Comparison of ENCODE assay signal across 2 cellular contexts in the genomic region with DNA sequence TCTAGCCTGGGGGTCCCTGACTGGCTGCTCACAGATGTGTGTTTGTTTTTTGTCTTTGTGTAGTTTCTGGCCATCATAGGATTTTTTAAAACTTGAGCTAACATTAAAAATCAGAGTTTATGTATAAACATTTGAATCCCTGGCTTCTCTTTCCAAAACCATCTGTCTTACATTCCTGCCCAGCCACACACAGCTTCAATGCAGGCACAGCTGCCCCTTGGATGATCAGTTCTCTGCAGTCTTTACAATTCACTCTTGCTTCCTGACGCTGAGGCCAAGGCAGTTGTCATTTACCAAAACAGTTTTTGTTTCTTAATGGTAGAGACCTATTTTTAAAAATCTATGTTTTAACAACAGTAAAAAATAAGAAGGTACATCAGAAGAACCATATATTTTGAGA.
A peak's percentile ranks its signal among the peaks of the same experiment; 100 is the strongest.
TF ChIP-seq lines count a peak whose summit lies in the region.

No MANE protein-coding gene starts in this region.

TF ChIP-seq in GM23338, 12 proteins besides CTCF, POLR2A, EP300 and RAD21 (continues in another document):
- TF ChIP-seq, protein P1, sequence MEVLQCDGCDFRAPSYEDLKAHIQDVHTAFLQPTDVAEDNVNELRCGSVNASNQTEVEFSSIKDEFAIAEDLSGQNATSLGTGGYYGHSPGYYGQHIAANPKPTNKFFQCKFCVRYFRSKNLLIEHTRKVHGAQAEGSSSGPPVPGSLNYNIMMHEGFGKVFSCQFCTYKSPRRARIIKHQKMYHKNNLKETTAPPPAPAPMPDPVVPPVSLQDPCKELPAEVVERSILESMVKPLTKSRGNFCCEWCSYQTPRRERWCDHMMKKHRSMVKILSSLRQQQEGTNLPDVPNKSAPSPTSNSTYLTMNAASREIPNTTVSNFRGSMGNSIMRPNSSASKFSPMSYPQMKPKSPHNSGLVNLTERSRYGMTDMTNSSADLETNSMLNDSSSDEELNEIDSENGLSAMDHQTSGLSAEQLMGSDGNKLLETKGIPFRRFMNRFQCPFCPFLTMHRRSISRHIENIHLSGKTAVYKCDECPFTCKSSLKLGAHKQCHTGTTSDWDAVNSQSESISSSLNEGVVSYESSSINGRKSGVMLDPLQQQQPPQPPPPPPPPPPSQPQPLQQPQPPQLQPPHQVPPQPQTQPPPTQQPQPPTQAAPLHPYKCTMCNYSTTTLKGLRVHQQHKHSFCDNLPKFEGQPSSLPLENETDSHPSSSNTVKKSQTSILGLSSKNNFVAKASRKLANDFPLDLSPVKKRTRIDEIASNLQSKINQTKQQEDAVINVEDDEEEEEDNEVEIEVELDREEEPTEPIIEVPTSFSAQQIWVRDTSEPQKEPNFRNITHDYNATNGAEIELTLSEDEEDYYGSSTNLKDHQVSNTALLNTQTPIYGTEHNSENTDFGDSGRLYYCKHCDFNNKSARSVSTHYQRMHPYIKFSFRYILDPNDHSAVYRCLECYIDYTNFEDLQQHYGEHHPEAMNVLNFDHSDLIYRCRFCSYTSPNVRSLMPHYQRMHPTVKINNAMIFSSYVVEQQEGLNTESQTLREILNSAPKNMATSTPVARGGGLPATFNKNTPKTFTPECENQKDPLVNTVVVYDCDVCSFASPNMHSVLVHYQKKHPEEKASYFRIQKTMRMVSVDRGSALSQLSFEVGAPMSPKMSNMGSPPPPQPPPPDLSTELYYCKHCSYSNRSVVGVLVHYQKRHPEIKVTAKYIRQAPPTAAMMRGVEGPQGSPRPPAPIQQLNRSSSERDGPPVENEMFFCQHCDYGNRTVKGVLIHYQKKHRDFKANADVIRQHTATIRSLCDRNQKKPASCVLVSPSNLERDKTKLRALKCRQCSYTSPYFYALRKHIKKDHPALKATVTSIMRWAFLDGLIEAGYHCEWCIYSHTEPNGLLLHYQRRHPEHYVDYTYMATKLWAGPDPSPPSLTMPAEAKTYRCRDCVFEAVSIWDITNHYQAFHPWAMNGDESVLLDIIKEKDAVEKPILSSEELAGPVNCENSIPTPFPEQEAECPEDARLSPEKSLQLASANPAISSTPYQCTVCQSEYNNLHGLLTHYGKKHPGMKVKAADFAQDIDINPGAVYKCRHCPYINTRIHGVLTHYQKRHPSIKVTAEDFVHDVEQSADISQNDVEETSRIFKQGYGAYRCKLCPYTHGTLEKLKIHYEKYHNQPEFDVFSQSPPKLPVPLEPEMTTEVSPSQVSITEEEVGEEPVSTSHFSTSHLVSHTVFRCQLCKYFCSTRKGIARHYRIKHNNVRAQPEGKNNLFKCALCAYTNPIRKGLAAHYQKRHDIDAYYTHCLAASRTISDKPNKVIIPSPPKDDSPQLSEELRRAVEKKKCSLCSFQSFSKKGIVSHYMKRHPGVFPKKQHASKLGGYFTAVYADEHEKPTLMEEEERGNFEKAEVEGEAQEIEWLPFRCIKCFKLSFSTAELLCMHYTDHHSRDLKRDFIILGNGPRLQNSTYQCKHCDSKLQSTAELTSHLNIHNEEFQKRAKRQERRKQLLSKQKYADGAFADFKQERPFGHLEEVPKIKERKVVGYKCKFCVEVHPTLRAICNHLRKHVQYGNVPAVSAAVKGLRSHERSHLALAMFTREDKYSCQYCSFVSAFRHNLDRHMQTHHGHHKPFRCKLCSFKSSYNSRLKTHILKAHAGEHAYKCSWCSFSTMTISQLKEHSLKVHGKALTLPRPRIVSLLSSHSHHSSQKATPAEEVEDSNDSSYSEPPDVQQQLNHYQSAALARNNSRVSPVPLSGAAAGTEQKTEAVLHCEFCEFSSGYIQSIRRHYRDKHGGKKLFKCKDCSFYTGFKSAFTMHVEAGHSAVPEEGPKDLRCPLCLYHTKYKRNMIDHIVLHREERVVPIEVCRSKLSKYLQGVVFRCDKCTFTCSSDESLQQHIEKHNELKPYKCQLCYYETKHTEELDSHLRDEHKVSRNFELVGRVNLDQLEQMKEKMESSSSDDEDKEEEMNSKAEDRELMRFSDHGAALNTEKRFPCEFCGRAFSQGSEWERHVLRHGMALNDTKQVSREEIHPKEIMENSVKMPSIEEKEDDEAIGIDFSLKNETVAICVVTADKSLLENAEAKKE (CRISPR knock-in tag; IDR thresholded peaks at IDR 0.05), result no peak
- TF ChIP-seq, protein P2, sequence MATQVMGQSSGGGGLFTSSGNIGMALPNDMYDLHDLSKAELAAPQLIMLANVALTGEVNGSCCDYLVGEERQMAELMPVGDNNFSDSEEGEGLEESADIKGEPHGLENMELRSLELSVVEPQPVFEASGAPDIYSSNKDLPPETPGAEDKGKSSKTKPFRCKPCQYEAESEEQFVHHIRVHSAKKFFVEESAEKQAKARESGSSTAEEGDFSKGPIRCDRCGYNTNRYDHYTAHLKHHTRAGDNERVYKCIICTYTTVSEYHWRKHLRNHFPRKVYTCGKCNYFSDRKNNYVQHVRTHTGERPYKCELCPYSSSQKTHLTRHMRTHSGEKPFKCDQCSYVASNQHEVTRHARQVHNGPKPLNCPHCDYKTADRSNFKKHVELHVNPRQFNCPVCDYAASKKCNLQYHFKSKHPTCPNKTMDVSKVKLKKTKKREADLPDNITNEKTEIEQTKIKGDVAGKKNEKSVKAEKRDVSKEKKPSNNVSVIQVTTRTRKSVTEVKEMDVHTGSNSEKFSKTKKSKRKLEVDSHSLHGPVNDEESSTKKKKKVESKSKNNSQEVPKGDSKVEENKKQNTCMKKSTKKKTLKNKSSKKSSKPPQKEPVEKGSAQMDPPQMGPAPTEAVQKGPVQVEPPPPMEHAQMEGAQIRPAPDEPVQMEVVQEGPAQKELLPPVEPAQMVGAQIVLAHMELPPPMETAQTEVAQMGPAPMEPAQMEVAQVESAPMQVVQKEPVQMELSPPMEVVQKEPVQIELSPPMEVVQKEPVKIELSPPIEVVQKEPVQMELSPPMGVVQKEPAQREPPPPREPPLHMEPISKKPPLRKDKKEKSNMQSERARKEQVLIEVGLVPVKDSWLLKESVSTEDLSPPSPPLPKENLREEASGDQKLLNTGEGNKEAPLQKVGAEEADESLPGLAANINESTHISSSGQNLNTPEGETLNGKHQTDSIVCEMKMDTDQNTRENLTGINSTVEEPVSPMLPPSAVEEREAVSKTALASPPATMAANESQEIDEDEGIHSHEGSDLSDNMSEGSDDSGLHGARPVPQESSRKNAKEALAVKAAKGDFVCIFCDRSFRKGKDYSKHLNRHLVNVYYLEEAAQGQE (IDR thresholded peaks at IDR 0.05; ENCODE audit: unreplicated experiment), result no peak
- TF ChIP-seq, protein P3, sequence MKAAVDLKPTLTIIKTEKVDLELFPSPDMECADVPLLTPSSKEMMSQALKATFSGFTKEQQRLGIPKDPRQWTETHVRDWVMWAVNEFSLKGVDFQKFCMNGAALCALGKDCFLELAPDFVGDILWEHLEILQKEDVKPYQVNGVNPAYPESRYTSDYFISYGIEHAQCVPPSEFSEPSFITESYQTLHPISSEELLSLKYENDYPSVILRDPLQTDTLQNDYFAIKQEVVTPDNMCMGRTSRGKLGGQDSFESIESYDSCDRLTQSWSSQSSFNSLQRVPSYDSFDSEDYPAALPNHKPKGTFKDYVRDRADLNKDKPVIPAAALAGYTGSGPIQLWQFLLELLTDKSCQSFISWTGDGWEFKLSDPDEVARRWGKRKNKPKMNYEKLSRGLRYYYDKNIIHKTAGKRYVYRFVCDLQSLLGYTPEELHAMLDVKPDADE (IDR thresholded peaks at IDR 0.05), result no peak
- TF ChIP-seq CREB1 (CRISPR knock-in tag; IDR thresholded peaks at IDR 0.05; ENCODE audit: low read depth) (no peak), NANOG (IDR thresholded peaks at IDR 0.05; ENCODE audit: borderline replicate concordance) (no peak), POLR2AphosphoS5 (IDR thresholded peaks at IDR 0.05; ENCODE audit: low read depth) (no peak), ZNF331 (CRISPR knock-in tag; IDR thresholded peaks at IDR 0.05; ENCODE audit: low read depth) (no peak), EZH2phosphoT487 (IDR thresholded peaks at IDR 0.05; ENCODE audit: unreplicated experiment) (no peak), EZH2 (IDR thresholded peaks at IDR 0.05; ENCODE audit: low read depth, unreplicated experiment) (no peak), STAT1 (IDR thresholded peaks at IDR 0.05; ENCODE audit: unreplicated experiment) (no peak)

TF ChIP-seq in GM12878, 131 proteins besides CTCF, POLR2A, EP300 and RAD21 (continued from another document):
- TF ChIP-seq, protein P4, sequence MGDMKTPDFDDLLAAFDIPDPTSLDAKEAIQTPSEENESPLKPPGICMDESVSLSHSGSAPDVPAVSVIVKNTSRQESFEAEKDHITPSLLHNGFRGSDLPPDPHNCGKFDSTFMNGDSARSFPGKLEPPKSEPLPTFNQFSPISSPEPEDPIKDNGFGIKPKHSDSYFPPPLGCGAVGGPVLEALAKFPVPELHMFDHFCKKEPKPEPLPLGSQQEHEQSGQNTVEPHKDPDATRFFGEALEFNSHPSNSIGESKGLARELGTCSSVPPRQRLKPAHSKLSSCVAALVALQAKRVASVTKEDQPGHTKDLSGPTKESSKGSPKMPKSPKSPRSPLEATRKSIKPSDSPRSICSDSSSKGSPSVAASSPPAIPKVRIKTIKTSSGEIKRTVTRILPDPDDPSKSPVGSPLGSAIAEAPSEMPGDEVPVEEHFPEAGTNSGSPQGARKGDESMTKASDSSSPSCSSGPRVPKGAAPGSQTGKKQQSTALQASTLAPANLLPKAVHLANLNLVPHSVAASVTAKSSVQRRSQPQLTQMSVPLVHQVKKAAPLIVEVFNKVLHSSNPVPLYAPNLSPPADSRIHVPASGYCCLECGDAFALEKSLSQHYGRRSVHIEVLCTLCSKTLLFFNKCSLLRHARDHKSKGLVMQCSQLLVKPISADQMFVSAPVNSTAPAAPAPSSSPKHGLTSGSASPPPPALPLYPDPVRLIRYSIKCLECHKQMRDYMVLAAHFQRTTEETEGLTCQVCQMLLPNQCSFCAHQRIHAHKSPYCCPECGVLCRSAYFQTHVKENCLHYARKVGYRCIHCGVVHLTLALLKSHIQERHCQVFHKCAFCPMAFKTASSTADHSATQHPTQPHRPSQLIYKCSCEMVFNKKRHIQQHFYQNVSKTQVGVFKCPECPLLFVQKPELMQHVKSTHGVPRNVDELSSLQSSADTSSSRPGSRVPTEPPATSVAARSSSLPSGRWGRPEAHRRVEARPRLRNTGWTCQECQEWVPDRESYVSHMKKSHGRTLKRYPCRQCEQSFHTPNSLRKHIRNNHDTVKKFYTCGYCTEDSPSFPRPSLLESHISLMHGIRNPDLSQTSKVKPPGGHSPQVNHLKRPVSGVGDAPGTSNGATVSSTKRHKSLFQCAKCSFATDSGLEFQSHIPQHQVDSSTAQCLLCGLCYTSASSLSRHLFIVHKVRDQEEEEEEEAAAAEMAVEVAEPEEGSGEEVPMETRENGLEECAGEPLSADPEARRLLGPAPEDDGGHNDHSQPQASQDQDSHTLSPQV (IDR thresholded peaks at IDR 0.05), result 0 out of 2 replicates have a peak, but pooled peaks have one; percentile 1
